ENCODE assay signal across 24 cellular contexts in genomic region chr2:71637736-71638135, GRCh38.
"Had no signal": no experiment of that assay in that cellular context is flagged by ENCODE, and none has a peak within 500 bp of the region (broad histone marks: within the 10 kb centered on the region; RNA-seq: fewer than 3 reads in every experiment).

No MANE protein-coding gene starts in this region.

- H3K27me3 Mint-ChIP-seq: activated naive CD8-positive, alpha-beta T cell treated with anti-CD3 and anti-CD28 coated beads for 36 hours had no signal

- H3K27ac ChIP-seq: brain microvascular endothelial cell, cardiac muscle cell, SK-N-MC, VCaP had no signal

- H3K4me3 ChIP-seq: cardiac muscle cell, SK-N-MC had no signal

- H3K9me3 Mint-ChIP-seq: activated CD4-positive, alpha-beta memory T cell treated with anti-CD3 and anti-CD28 coated beads for 36 hours; activated CD4-positive, alpha-beta T cell treated with anti-CD3 and anti-CD28 coated beads, Interleukin-2, amount 10 ng/mL, durations not matched to agents 7 days and 5 days; activated naive CD4-positive, alpha-beta T cell treated with anti-CD3 and anti-CD28 coated beads, Interleukin-2, amount 10 ng/mL, durations not matched to agents 7 days and 5 days; activated naive CD8-positive, alpha-beta T cell treated with anti-CD3 and anti-CD28 coated beads for 36 hours; activated T-helper 17 cell treated with anti-CD3 and anti-CD28 coated beads, Interleukin-2, amount 50 U/mL, for 72 hours had no signal

- H3K4me1 Mint-ChIP-seq: activated CD4-positive, alpha-beta T cell treated with anti-CD3 and anti-CD28 coated beads, Interleukin-2, amount 10 ng/mL, durations not matched to agents 7 days and 5 days; activated naive CD4-positive, alpha-beta T cell treated with anti-CD3 and anti-CD28 coated beads, Interleukin-2, amount 10 ng/mL, durations not matched to agents 7 days and 5 days; activated naive CD8-positive, alpha-beta T cell treated with anti-CD3 and anti-CD28 coated beads for 36 hours; activated T-helper 17 cell treated with anti-CD3 and anti-CD28 coated beads, Interleukin-2, amount 50 U/mL, for 72 hours had no signal

- H3K27me3 ChIP-seq: brain microvascular endothelial cell, cardiac muscle cell had no signal

- H3K4me3 Mint-ChIP-seq: activated CD4-positive, alpha-beta memory T cell treated with anti-CD3 and anti-CD28 coated beads for 36 hours; activated CD4-positive, alpha-beta T cell treated with anti-CD3 and anti-CD28 coated beads, Interleukin-2, amount 10 ng/mL, durations not matched to agents 7 days and 5 days; activated naive CD4-positive, alpha-beta T cell treated with anti-CD3 and anti-CD28 coated beads, Interleukin-2, amount 10 ng/mL, durations not matched to agents 7 days and 5 days; activated naive CD8-positive, alpha-beta T cell treated with anti-CD3 and anti-CD28 coated beads for 36 hours; activated T-helper 17 cell treated with anti-CD3 and anti-CD28 coated beads, Interleukin-2, amount 50 U/mL, for 72 hours had no signal

- H3K27ac Mint-ChIP-seq: activated CD4-positive, alpha-beta memory T cell treated with anti-CD3 and anti-CD28 coated beads for 36 hours; activated CD4-positive, alpha-beta T cell treated with anti-CD3 and anti-CD28 coated beads, Interleukin-2, amount 10 ng/mL, durations not matched to agents 7 days and 5 days; activated naive CD4-positive, alpha-beta T cell treated with anti-CD3 and anti-CD28 coated beads, Interleukin-2, amount 10 ng/mL, durations not matched to agents 7 days and 5 days; activated naive CD8-positive, alpha-beta T cell treated with anti-CD3 and anti-CD28 coated beads for 36 hours; activated T-helper 17 cell treated with anti-CD3 and anti-CD28 coated beads, Interleukin-2, amount 50 U/mL, for 72 hours had no signal

- ATAC-seq: activated T-helper 17 cell treated with anti-CD3 and anti-CD28 coated beads, Interleukin-2, amount 50 U/mL, for 72 hours had no signal

- H3K36me3 ChIP-seq: brain microvascular endothelial cell, cardiac muscle cell had no signal

- H3K36me3 Mint-ChIP-seq: activated CD4-positive, alpha-beta memory T cell treated with anti-CD3 and anti-CD28 coated beads for 36 hours; activated naive CD4-positive, alpha-beta T cell treated with anti-CD3 and anti-CD28 coated beads, Interleukin-2, amount 10 ng/mL, durations not matched to agents 7 days and 5 days; activated naive CD8-positive, alpha-beta T cell treated with anti-CD3 and anti-CD28 coated beads for 36 hours had no signal

- DNase-seq: activated CD4-positive, alpha-beta memory T cell treated with anti-CD3 and anti-CD28 coated beads for 36 hours; activated CD4-positive, alpha-beta T cell treated with anti-CD3 and anti-CD28 coated beads, Interleukin-2, amount 10 ng/mL, durations not matched to agents 7 days and 5 days; activated CD4-positive, CD25-positive, alpha-beta regulatory T cell; activated CD8-positive, alpha-beta memory T cell treated with anti-CD3 and anti-CD28 coated beads for 24 hours; activated gamma-delta T cell; activated naive CD4-positive, alpha-beta T cell treated with anti-CD3 and anti-CD28 coated beads, Interleukin-2, amount 10 ng/mL, durations not matched to agents 7 days and 5 days; activated naive CD8-positive, alpha-beta T cell treated with anti-CD3 and anti-CD28 coated beads for 36 hours; activated T-cell treated with anti-CD3 and anti-CD28 coated beads, Interleukin-2, amount 50 U/mL, for 48 hours; brain microvascular endothelial cell; KBM-7; NCI-H1092; NCI-H1417; NCI-H1694 treated with DMSO at 0.1 percent for 48 hours; NCI-H2029 treated with DMSO at 0.1 percent for 48 hours; NCI-H345; NCI-H510A; NCI-H526 treated with DMSO at 0.1 percent for 48 hours; NCI-H82; SIG-M5; T-helper 1 cell had no signal
